ENCODE assay signal across 9 cellular contexts in the genomic region with DNA sequence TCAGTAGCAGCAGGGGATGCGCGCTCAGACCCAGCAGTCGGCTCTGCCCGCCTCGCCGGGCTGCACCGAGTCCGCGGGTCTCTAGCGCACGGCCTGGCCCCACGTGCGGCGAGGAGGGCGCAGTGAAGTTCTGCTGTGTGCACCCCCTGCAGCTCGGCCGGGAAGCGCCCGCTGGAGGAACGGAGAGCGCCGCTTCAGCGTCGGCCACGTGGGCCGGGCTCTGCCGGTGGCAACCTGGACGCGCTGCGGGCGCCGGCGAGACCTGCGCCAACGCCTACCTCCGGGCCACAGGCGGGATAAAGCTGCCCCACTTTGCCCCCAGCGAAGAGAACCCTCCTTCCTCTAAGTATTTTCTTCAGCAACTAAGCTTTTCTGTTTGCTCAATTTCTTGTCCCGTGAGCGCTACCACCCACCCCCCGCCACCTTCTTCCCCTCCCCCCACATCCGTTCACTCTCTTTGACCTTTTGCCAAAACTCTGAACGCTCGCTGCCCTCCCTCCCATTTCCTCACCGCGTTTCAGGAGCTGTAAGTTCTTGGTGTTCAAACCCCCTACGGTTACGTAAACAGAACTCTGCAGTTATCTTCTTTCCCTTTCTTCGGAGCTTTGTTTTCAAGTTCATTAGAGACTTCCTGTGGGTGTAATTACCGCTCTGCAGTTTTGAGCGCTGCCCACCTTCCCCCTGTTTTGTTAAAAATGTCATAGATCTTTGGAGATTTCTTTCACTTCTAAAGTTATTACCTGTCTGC. TPM values are rescaled to one million over a fixed set of nuclear protein-coding genes. Genes with fewer than 3 reads are reported as not detected.
DNase-seq lines count a peak whose midpoint lies in the region; ATAC-seq and TF ChIP-seq lines count a peak whose summit lies in the region.
"Had no signal": no experiment of that assay in that cellular context is flagged by ENCODE, and none has a peak within 500 bp of the region (broad histone marks: within the 10 kb centered on the region; RNA-seq: fewer than 3 reads in every experiment).

No MANE protein-coding gene starts in this region.

- POLR2A ChIA-PET in Caco-2 (lab: Charles Lee), result no interaction called here

- H3K9me2 ChIP-seq in GM23248 (ENCODE audit: insufficient read depth), result no peaks in the 10 kb centered on the region

- TF ChIP-seq CTCF in Caco-2 (IDR thresholded peaks at IDR 0.05; ENCODE audit: insufficient read depth in 1 of 2, low read depth in 1 of 2, low read length in 1 of 2, severe bottlenecking in 1 of 2, unreplicated experiment in 1 of 2) (no peak), fibroblast of the aortic adventitia (IDR thresholded peaks at IDR 0.05; ENCODE audit: insufficient read depth, low read length) (no peak), omental fat pad (IDR thresholded peaks at IDR 0.05) (no peak), testis (IDR thresholded peaks at IDR 0.05) (no peak)

- TF ChIP-seq POLR2A in testis (IDR thresholded peaks at IDR 0.05), result no peak

- H2AFZ ChIP-seq in GM23248, result peak overlapping the region; percentile 55

- H3K79me2 ChIP-seq in GM23248 (ENCODE audit: insufficient read depth), result no peaks in the 10 kb centered on the region

- peaks cover 9% of the 10 kb centered on the region; the same call in 1 of the 2 replicates for H3K4me1 ChIP-seq in Caco-2
- H3K4me1 ChIP-seq in GM23248 (ENCODE audit: insufficient read depth), result no peaks in the 10 kb centered on the region
- H3K4me1 ChIP-seq in testis, result peaks cover 5% of the 10 kb centered on the region

- H3K9ac ChIP-seq in GM23248, result no peak overlapping the region

- peak overlapping the region; percentile 90 for H3K4me2 ChIP-seq in GM23248 (ENCODE audit: unreplicated experiment)

- H3K27me3 ChIP-seq in Caco-2 (replicated peaks; ENCODE audit: control insufficient read depth, insufficient read depth, low read length) (no peaks in the 10 kb centered on the region), GM23248 (replicated peaks; ENCODE audit: insufficient read depth) (peaks cover 53% of the 10 kb centered on the region), testis (no peaks in the 10 kb centered on the region)

- DNase-seq in Caco-2 (no peak), GM23248 (peak; percentile 57), NOMO-1 (lab: John Stamatoyannopoulos, UW; ENCODE audit: unreplicated experiment in 2 of 2) (peak; percentile 83 to 90), fibroblast of the aortic adventitia (ENCODE audit: low read depth) (peak; percentile 20), omental fat pad (ENCODE audit: low spot score) (no peak), testis (peak; percentile 43), NCI-H1436 (lab: John Stamatoyannopoulos, UW) (no peak)
- DNase-seq in activated T-cell treated with anti-CD3 and anti-CD28 coated beads, Interleukin-2, amount 50 U/mL, for 1 hour, result peak; percentile 70

- H3K36me3 Mint-ChIP-seq in Caco-2 (ENCODE audit: insufficient read depth, unreplicated experiment), result no peaks in the 10 kb centered on the region

- H3K27me3 Mint-ChIP-seq in Caco-2 (ENCODE audit: insufficient read depth, unreplicated experiment), result no peaks in the 10 kb centered on the region

- WGBS in GM23248 (ENCODE audit: low coverage in 1 of 2, low lambda C conversion rate in 2 of 2, missing lambda C conversion rate in 2 of 2), 2 experiments, result 2 to 4% methylated on average over 47 to 50 of the region's 51 CpGs
- 1% methylated on average over 27 to 48 of the region's 51 CpGs for WGBS in testis, 2 donors

- H3F3A ChIP-seq in GM23248 (ENCODE audit: insufficient read depth), result no peaks in the 10 kb centered on the region

- ATAC-seq in omental fat pad (ENCODE audit: low FRiP score), result peak; percentile 58

- no TSS peak for BruUV-seq in Caco-2 (replicated peaks; lab: Mats Ljungman, UMichigan)

- H3K4me3 ChIP-seq in Caco-2 (ENCODE audit: low read depth, low read length), result peak overlapping the region; percentile 17
- peak overlapping the region; percentile 66 for H3K4me3 ChIP-seq in GM23248
- H3K4me3 ChIP-seq in fibroblast of the aortic adventitia (ENCODE audit: low read depth, low read length), result peak overlapping the region; percentile 50
- peak overlapping the region; percentile 34 to 47 for H3K4me3 ChIP-seq in testis

- in situ Hi-C loops in GM23248 (cut with MboI), result no loop called here

- no peak overlapping the region for H3K27ac Mint-ChIP-seq in Caco-2 (ENCODE audit: unreplicated experiment)

- peak overlapping the region; percentile 61 for H3K4me3 Mint-ChIP-seq in Caco-2 (ENCODE audit: unreplicated experiment)

- H3K9me3 Mint-ChIP-seq in Caco-2 (ENCODE audit: unreplicated experiment), result peaks cover 8% of the 10 kb centered on the region

- no peaks in the 10 kb centered on the region for H4K20me1 ChIP-seq in GM23248 (ENCODE audit: insufficient read depth)

- peaks cover 7% of the 10 kb centered on the region for H3K4me1 Mint-ChIP-seq in Caco-2 (ENCODE audit: low read depth, unreplicated experiment)

- 0 out of 2 replicates have a peak, but pooled peaks cover 4% of the 10 kb centered on the region for H3K9me3 ChIP-seq in Caco-2
- H3K9me3 ChIP-seq in GM23248 (ENCODE audit: low read depth), result no peaks in the 10 kb centered on the region
- H3K9me3 ChIP-seq in testis, result no peaks in the 10 kb centered on the region

- intact Hi-C loops in Caco-2 (cut with micrococcal nuclease; ENCODE audit: unreplicated experiment) (no loop called here), testis (cut with DNase I; ENCODE audit: low total_unique reads) (no loop called here)

- CTCF ChIA-PET in Caco-2 (lab: Charles Lee), result no interaction called here

- H3K27ac ChIP-seq in GM23248 (no peak overlapping the region), testis (no peak overlapping the region)

- H3K36me3 ChIP-seq in Caco-2 (ENCODE audit: control insufficient read depth, insufficient read depth, low read length), result no peaks in the 10 kb centered on the region; the same call in 1 of the 2 replicates
- no peaks in the 10 kb centered on the region for H3K36me3 ChIP-seq in GM23248 (ENCODE audit: low read depth)
- H3K36me3 ChIP-seq in testis (ENCODE audit: low read depth, missing control alignments), result no peaks in the 10 kb centered on the region

RNA-seq across cellular contexts. Expression of a gene that starts 42.6 kb away (rescaled TPM):
- 0.82 and 0.95 TPM in 2 replicates for total RNA-seq in Caco-2 (2022)
- not detected in 2 replicates for total RNA-seq in GM23248 (2014; rRNA removed; shearing (Covaris generic))
- polyA plus RNA-seq in GM23248 (2016; fragmentation: Nextera tagmentation; extraction: Ambion mirVana), result not detected in 2 replicates
- not detected in 2 replicates for total RNA-seq in fibroblast of the aortic adventitia (ENCODE audit: low replicate concordance)
- not detected for total RNA-seq in omental fat pad
- total RNA-seq in testis, result under 1 TPM; 0.39 to 0.74 TPM
- 0.30 TPM for polyA plus RNA-seq in testis (ENCODE audit: insufficient read depth, low read depth, low replicate concordance)
- total RNA-seq: LHCN-M2 had no signal

Comparison
In these comparisons a context has a peak if more than half of its experiments do, and no peak if none do; other contexts are left out.
1. DNase-seq: peak in GM23248 (single experiment), NOMO-1 (2 of 2), activated T-cell treated with anti-CD3 and anti-CD28 coated beads, Interleukin-2, amount 50 U/mL, for 1 hour (single experiment), fibroblast of the aortic adventitia (single experiment) and testis (single experiment); none in Caco-2 (0 of 2), omental fat pad (single experiment) and NCI-H1436 (single experiment).
2. Peak in every context shown above with its lines, with median percentiles within 50 percentile points of each other: H3K4me3 ChIP-seq.